ENCODE assay signal across 8 cellular contexts in genomic region chr3:42804831-42805821, GRCh38. TPM values are rescaled to one million over a fixed set of nuclear protein-coding genes. Genes with fewer than 3 reads are reported as not detected.
DNase-seq lines count a peak whose midpoint lies in the region; ATAC-seq, FAIRE-seq and TF ChIP-seq lines count a peak whose summit lies in the region.

No MANE protein-coding gene starts in this region.

- H3K4me2 ChIP-seq in KMS-11 (peak overlapping the region; percentile 53), HepG2 (ENCODE audit: low read depth, low read length) (peak overlapping the region; percentile 92)

- WGBS in HepG2 (ENCODE audit: low lambda C conversion rate) = 2% methylated on average over 23 of the region's 36 CpGs
- WGBS in suprapubic skin = 44% methylated on average over 27 of the region's 36 CpGs

- H3K9me3 Mint-ChIP-seq in activated naive CD4-positive, alpha-beta T cell treated with anti-CD3 and anti-CD28 coated beads for 36 hours = no peaks in the 10 kb centered on the region

- peaks cover 37% of the 10 kb centered on the region for H3K4me1 Mint-ChIP-seq in activated naive CD4-positive, alpha-beta T cell treated with anti-CD3 and anti-CD28 coated beads for 36 hours (ENCODE audit: low read depth)

- TF ChIP-seq CTCF in KMS-11 (conservative IDR thresholded peaks at IDR 0.05; ENCODE audit: low read depth, low read length) = no peak
- no peak for TF ChIP-seq CTCF in HepG2 (CRISPR knock-in tag; IDR thresholded peaks at IDR 0.05)
- no peak for TF ChIP-seq CTCF in suprapubic skin (IDR thresholded peaks at IDR 0.05)

- H3K27me3 ChIP-seq in KMS-11 (ENCODE audit: insufficient read depth, low read depth) = no peaks in the 10 kb centered on the region
- no peaks in the 10 kb centered on the region; a peak in 1 of 5 replicates for H3K27me3 ChIP-seq in HepG2 (ENCODE audit: control insufficient read depth in 1 of 2, insufficient read depth in 2 of 2, low read length in 2 of 2)
- H3K27me3 ChIP-seq in suprapubic skin = no peaks in the 10 kb centered on the region

- H3K36me3 ChIP-seq in KMS-11 (ENCODE audit: insufficient read depth) (no peaks in the 10 kb centered on the region; the same call in 1 of the 2 replicates), HepG2 (replicated peaks in 1 of 2; ENCODE audit: control insufficient read depth in 1 of 2, insufficient read depth in 2 of 2, low read length in 2 of 2) (peaks cover 0 to 5% of the 10 kb centered on the region in 2 experiments; a peak in 1 of 5 replicates), suprapubic skin (no peaks in the 10 kb centered on the region)

- peak overlapping the region; percentile 67; the same call in 1 of the 2 replicates for H3K9ac ChIP-seq in KMS-11
- H3K9ac ChIP-seq in HepG2 (ENCODE audit: insufficient read depth, low read depth, low read length) = peak overlapping the region; percentile 97

- in situ Hi-C loops in HepG2 (cut with HindIII; ENCODE audit: extremely low pct_ligation_motif_present, low pct_unique_long_range_greater_than_20kb) = no loop called here

- H3K4me3 ChIP-seq in KMS-11 (IDR thresholded peaks at IDR 0.05; ENCODE audit: insufficient read depth, low read depth, low read length) = no peak overlapping the region
- peak overlapping the region; percentile 87 to 98 (median 92) for H3K4me3 ChIP-seq in HepG2 (replicated peaks in 1 of 3; ENCODE audit: insufficient read depth in 1 of 3, low read depth in 2 of 3, low read length in 3 of 3)
- peak overlapping the region; percentile 86 for H3K4me3 ChIP-seq in suprapubic skin

- H4K20me1 ChIP-seq in KMS-11 (ENCODE audit: insufficient read depth) (no peaks in the 10 kb centered on the region), HepG2 (ENCODE audit: insufficient read depth, low read length) (0 out of 2 replicates have a peak, but pooled peaks cover 3% of the 10 kb centered on the region)

- peak overlapping the region; percentile 76 for H2AFZ ChIP-seq in KMS-11 (ENCODE audit: low read depth)
- no peak overlapping the region for H2AFZ ChIP-seq in HepG2 (ENCODE audit: low read length)

- TF ChIP-seq POLR2A in HepG2 (IDR thresholded peaks at IDR 0.05; ENCODE audit: insufficient read depth in 1 of 2, low read depth in 2 of 2, low read length in 2 of 2) (peak; percentile 48 to 60; a peak in 2 of 4 replicates), suprapubic skin (IDR thresholded peaks at IDR 0.05) (no peak)

- POLR2A ChIA-PET in HepG2 (lab: Yijun Ruan, JAX) = interaction anchor here (0.7 to 5.0 kb wide), 32 partner anchors 9 to 215 kb away, joined by 3 to 105 read pairs (median 8); partner anchors contain the start of genes CYP8B1 and SS18L2

- peaks cover 11% of the 10 kb centered on the region for H3K27me3 Mint-ChIP-seq in activated naive CD4-positive, alpha-beta T cell treated with anti-CD3 and anti-CD28 coated beads for 36 hours (ENCODE audit: low read depth)

- H3K27ac Mint-ChIP-seq in activated naive CD4-positive, alpha-beta T cell treated with anti-CD3 and anti-CD28 coated beads for 36 hours = no peak overlapping the region

- CTCF ChIA-PET in activated naive CD4-positive, alpha-beta T cell treated with anti-CD3 and anti-CD28 coated beads for 36 hours (lab: Charles Lee) = interaction anchor here (1.1 to 1.2 kb wide), 2 partner anchors 25 to 35 kb away, joined by 3 read pairs; no protein-coding TSS in a partner anchor
- CTCF ChIA-PET in HepG2 (lab: Yijun Ruan, JAX; ENCODE audit: low intra/inter-chr PET ratio, low total read pairs) = no interaction called here

- TF ChIP-seq EP300 in HepG2 (IDR thresholded peaks at IDR 0.05; ENCODE audit: low read depth in 2 of 2, low read length in 2 of 2) (peak in 1 of 2 experiments; percentile 85; a peak in 2 of 4 replicates), HepG2 (CRISPR knock-in tag; IDR thresholded peaks at IDR 0.05; ENCODE audit: borderline replicate concordance) (no peak), suprapubic skin (IDR thresholded peaks at IDR 0.05) (no peak)

- peaks cover 7% of the 10 kb centered on the region for H3K36me3 Mint-ChIP-seq in activated naive CD4-positive, alpha-beta T cell treated with anti-CD3 and anti-CD28 coated beads for 36 hours (ENCODE audit: low read depth)

- TSS peak; percentile 97 for BruUV-seq in HepG2 (replicated peaks; lab: Mats Ljungman, UMichigan)

- DNase-seq in activated naive CD4-positive, alpha-beta T cell treated with anti-CD3 and anti-CD28 coated beads for 36 hours = peak; percentile 8
- DNase-seq in activated naive CD4-positive, alpha-beta T cell (lab: John Stamatoyannopoulos, UW) = no peak
- DNase-seq in cerebellum (ENCODE audit: low spot score) (peak; percentile 36), HepG2 (ENCODE audit: low spot score) (peak; percentile 82), suprapubic skin (ENCODE audit: low spot score in 2 of 2) (peak in 1 of 2 donors; percentile 69), GM19238 (ENCODE audit: insufficient read length, low spot score) (no peak), NCI-H2029 (lab: John Stamatoyannopoulos, UW) (no peak)

- H3K9me3 ChIP-seq in HepG2 (ENCODE audit: low read length) (no peaks in the 10 kb centered on the region), suprapubic skin (no peaks in the 10 kb centered on the region)

- peaks cover 5% of the 10 kb centered on the region; the same call in 1 of the 2 replicates for H3K79me2 ChIP-seq in KMS-11 (ENCODE audit: insufficient read depth, low read depth)
- H3K79me2 ChIP-seq in HepG2 (ENCODE audit: insufficient read depth, low read length) = peaks cover 42% of the 10 kb centered on the region

- intact Hi-C loops in activated naive CD4-positive, alpha-beta T cell treated with anti-CD3 and anti-CD28 coated beads for 36 hours (cut with micrococcal nuclease) = loop anchor here (1.0 to 10.0 kb wide), 7 partner anchors 32 to 843 kb away; partner anchors contain the start of genes ANO10, CCDC13, POMGNT2 and SEC22C
- intact Hi-C loops in HepG2 (cut with micrococcal nuclease; ENCODE audit: unreplicated experiment) = loop anchor here (1.0 kb wide), 2 partner anchors 24 to 50 kb away; no protein-coding TSS in a partner anchor

- no peaks in the 10 kb centered on the region for H3K4me1 ChIP-seq in KMS-11 (ENCODE audit: low read depth, poor library complexity, severe bottlenecking)
- H3K4me1 ChIP-seq in HepG2 (ENCODE audit: insufficient read depth, low read length) = peaks cover 58% of the 10 kb centered on the region
- peaks cover 35% of the 10 kb centered on the region for H3K4me1 ChIP-seq in suprapubic skin

- peak; percentile 67 for FAIRE-seq in HepG2 (lab: Jason Lieb, UNC)

- ATAC-seq in HepG2 = peak; percentile 72

- TF ChIP-seq RAD21 in HepG2 (CRISPR knock-in tag; IDR thresholded peaks at IDR 0.05) = no peak

- peak overlapping the region; percentile 96 for H3K4me3 Mint-ChIP-seq in activated naive CD4-positive, alpha-beta T cell treated with anti-CD3 and anti-CD28 coated beads for 36 hours

- no peak overlapping the region for H3K27ac ChIP-seq in KMS-11
- H3K27ac ChIP-seq in HepG2 (ENCODE audit: extremely low read length, insufficient read depth, low read length) = peak overlapping the region; percentile 93
- peak overlapping the region; percentile 97 for H3K27ac ChIP-seq in suprapubic skin

RNA-seq across cellular contexts. Expression of gene HIGD1A, which starts 0.8 kb away (rescaled TPM):
- total RNA-seq in activated naive CD4-positive, alpha-beta T cell treated with anti-CD3 and anti-CD28 coated beads for 36 hours = 10 to 100 TPM; 57.1 to 66.4 TPM
- total RNA-seq in cerebellum (75.1 TPM), HepG2 (2016; rRNA removed; fragmentation: Illumina TruSeq; extraction: Trizol) (253 and 379 TPM in 2 replicates), suprapubic skin (10 to 100 TPM; 46.8 to 91.9 (median 81.4) TPM)
- 47.7 and 48.6 TPM in 2 replicates for total RNA-seq in HepG2 (2016; cell fraction: cytosol; rRNA removed; fragmentation: Illumina TruSeq; extraction: Trizol; ENCODE audit: low read depth)
- 250 and 416 TPM in 2 replicates for total RNA-seq in HepG2 (2016; cell fraction: insoluble cytoplasmic fraction; rRNA removed; fragmentation: Illumina TruSeq; extraction: Trizol)
- 136 and 157 TPM in 2 replicates for total RNA-seq in HepG2 (2016; cell fraction: membrane; rRNA removed; fragmentation: Illumina TruSeq; extraction: Trizol)
- total RNA-seq in HepG2 (2016; cell fraction: nucleus; rRNA removed; fragmentation: Illumina TruSeq; extraction: Trizol) = 98.8 and 101 TPM in 2 replicates
- 175 and 222 TPM in 2 replicates for polyA plus RNA-seq in HepG2 (2011; rRNA removed)
- polyA plus RNA-seq in HepG2 (2011; cell fraction: cytosol; rRNA removed) = 84.7 and 175 TPM in 2 replicates
- 20.5 and 47.2 TPM in 2 replicates for polyA plus RNA-seq in HepG2 (2011; cell fraction: nucleus; rRNA removed)
- 196 and 210 TPM in 2 replicates for polyA plus RNA-seq in HepG2 (2012)
- 58.2 and 60.2 TPM in 2 replicates for polyA plus RNA-seq in HepG2 (2016; cell fraction: cytosol; fragmentation: Illumina TruSeq; extraction: Trizol; ENCODE audit: low read depth)
- 380 and 413 TPM in 2 replicates for polyA plus RNA-seq in HepG2 (2016; cell fraction: insoluble cytoplasmic fraction; fragmentation: Illumina TruSeq; extraction: Trizol; ENCODE audit: low read depth)
- polyA plus RNA-seq in HepG2 (2016; cell fraction: membrane; fragmentation: Illumina TruSeq; extraction: Trizol; ENCODE audit: low read depth) = 121 and 132 TPM in 2 replicates
- polyA plus RNA-seq in HepG2 (2016; cell fraction: nucleus; fragmentation: Illumina TruSeq; extraction: Trizol; ENCODE audit: insufficient read depth, low read depth) = 141 TPM in 2 replicates
- 17.0 and 26.1 TPM in 2 replicates for polyA minus RNA-seq in HepG2 (2011; rRNA and poly(A)+ RNA removed; ENCODE audit: low replicate concordance)
- polyA minus RNA-seq in HepG2 (2011; cell fraction: cytosol; rRNA and poly(A)+ RNA removed) = 99.1 and 123 TPM in 2 replicates
- polyA minus RNA-seq in HepG2 (2011; cell fraction: nucleus; rRNA and poly(A)+ RNA removed) = 38.9 and 61.0 TPM in 2 replicates

RNA-seq across cellular contexts. Expression of gene ACKR2, which starts 4.1 kb away (rescaled TPM):
- total RNA-seq in activated naive CD4-positive, alpha-beta T cell treated with anti-CD3 and anti-CD28 coated beads for 36 hours = under 1 TPM; 0.42 to 0.76 TPM
- total RNA-seq in cerebellum (not detected), HepG2 (2016; rRNA removed; fragmentation: Illumina TruSeq; extraction: Trizol) (1.1 TPM in 2 replicates), suprapubic skin (1 to 10 TPM; 1.2 to 6.6 (median 3.4) TPM)
- 0.62 and 2.0 TPM in 2 replicates for total RNA-seq in HepG2 (2016; cell fraction: cytosol; rRNA removed; fragmentation: Illumina TruSeq; extraction: Trizol; ENCODE audit: low read depth)
- total RNA-seq in HepG2 (2016; cell fraction: insoluble cytoplasmic fraction; rRNA removed; fragmentation: Illumina TruSeq; extraction: Trizol) = 0.64 and 0.71 TPM in 2 replicates
- total RNA-seq in HepG2 (2016; cell fraction: membrane; rRNA removed; fragmentation: Illumina TruSeq; extraction: Trizol) = 1.1 and 1.2 TPM in 2 replicates
- total RNA-seq in HepG2 (2016; cell fraction: nucleus; rRNA removed; fragmentation: Illumina TruSeq; extraction: Trizol) = 1.1 and 2.7 TPM in 2 replicates
- 1.9 and 2.6 TPM in 2 replicates for polyA plus RNA-seq in HepG2 (2011; rRNA removed)
- polyA plus RNA-seq in HepG2 (2011; cell fraction: cytosol; rRNA removed) = 0.87 and 1.3 TPM in 2 replicates
- 1.9 and 2.1 TPM in 2 replicates for polyA plus RNA-seq in HepG2 (2011; cell fraction: nucleus; rRNA removed)
- polyA plus RNA-seq in HepG2 (2012) = 1.4 and 1.8 TPM in 2 replicates
- 0.19 and 0.42 TPM in 2 replicates for polyA plus RNA-seq in HepG2 (2016; cell fraction: cytosol; fragmentation: Illumina TruSeq; extraction: Trizol; ENCODE audit: low read depth)
- 0.44 and 0.74 TPM in 2 replicates for polyA plus RNA-seq in HepG2 (2016; cell fraction: insoluble cytoplasmic fraction; fragmentation: Illumina TruSeq; extraction: Trizol; ENCODE audit: low read depth)
- 0.29 and 0.34 TPM in 2 replicates for polyA plus RNA-seq in HepG2 (2016; cell fraction: membrane; fragmentation: Illumina TruSeq; extraction: Trizol; ENCODE audit: low read depth)
- 0.83 and 1.5 TPM in 2 replicates for polyA plus RNA-seq in HepG2 (2016; cell fraction: nucleus; fragmentation: Illumina TruSeq; extraction: Trizol; ENCODE audit: insufficient read depth, low read depth)
- polyA minus RNA-seq in HepG2 (2011; rRNA and poly(A)+ RNA removed; ENCODE audit: low replicate concordance) = 0.05 and 6.0 TPM in 2 replicates
- polyA minus RNA-seq in HepG2 (2011; cell fraction: cytosol; rRNA and poly(A)+ RNA removed) = 3.0 and 3.5 TPM in 2 replicates
- 3.5 and 6.0 TPM in 2 replicates for polyA minus RNA-seq in HepG2 (2011; cell fraction: nucleus; rRNA and poly(A)+ RNA removed)

RNA-seq across cellular contexts. Expression of gene CCDC13, which starts 32.1 kb away (rescaled TPM):
- total RNA-seq in activated naive CD4-positive, alpha-beta T cell treated with anti-CD3 and anti-CD28 coated beads for 36 hours = under 1 TPM in 1 of 2 experiments, not detected in 1; 0.31 TPM
- total RNA-seq in cerebellum (1.4 TPM), HepG2 (2016; rRNA removed; fragmentation: Illumina TruSeq; extraction: Trizol) (0.22 TPM in 1 of 2 replicates, not detected in the other), suprapubic skin (under 1 TPM in 1 of 4 donors, not detected in 3; 0.89 TPM)
- not detected in 2 replicates for total RNA-seq in HepG2 (2016; cell fraction: cytosol; rRNA removed; fragmentation: Illumina TruSeq; extraction: Trizol; ENCODE audit: low read depth)
- total RNA-seq in HepG2 (2016; cell fraction: insoluble cytoplasmic fraction; rRNA removed; fragmentation: Illumina TruSeq; extraction: Trizol) = 0.19 TPM in 1 of 2 replicates, not detected in the other
- total RNA-seq in HepG2 (2016; cell fraction: membrane; rRNA removed; fragmentation: Illumina TruSeq; extraction: Trizol) = 0.31 and 0.34 TPM in 2 replicates
- total RNA-seq in HepG2 (2016; cell fraction: nucleus; rRNA removed; fragmentation: Illumina TruSeq; extraction: Trizol) = not detected in 2 replicates
- 0.51 and 0.68 TPM in 2 replicates for polyA plus RNA-seq in HepG2 (2011; rRNA removed)
- polyA plus RNA-seq in HepG2 (2011; cell fraction: cytosol; rRNA removed) = 0.09 and 0.26 TPM in 2 replicates
- 1.6 and 2.5 TPM in 2 replicates for polyA plus RNA-seq in HepG2 (2011; cell fraction: nucleus; rRNA removed)
- polyA plus RNA-seq in HepG2 (2012) = 0.43 and 0.89 TPM in 2 replicates
- polyA plus RNA-seq in HepG2 (2016; cell fraction: cytosol; fragmentation: Illumina TruSeq; extraction: Trizol; ENCODE audit: low read depth) = 0.42 TPM in 1 of 2 replicates, not detected in the other
- polyA plus RNA-seq in HepG2 (2016; cell fraction: insoluble cytoplasmic fraction; fragmentation: Illumina TruSeq; extraction: Trizol; ENCODE audit: low read depth) = 0.41 TPM in 1 of 2 replicates, not detected in the other
- 0.27 and 0.39 TPM in 2 replicates for polyA plus RNA-seq in HepG2 (2016; cell fraction: membrane; fragmentation: Illumina TruSeq; extraction: Trizol; ENCODE audit: low read depth)
- polyA plus RNA-seq in HepG2 (2016; cell fraction: nucleus; fragmentation: Illumina TruSeq; extraction: Trizol; ENCODE audit: insufficient read depth, low read depth) = not detected in 2 replicates
- 0.30 TPM in 1 of 2 replicates, not detected in the other for polyA minus RNA-seq in HepG2 (2011; rRNA and poly(A)+ RNA removed; ENCODE audit: low replicate concordance)
- not detected in 2 replicates for polyA minus RNA-seq in HepG2 (2011; cell fraction: cytosol; rRNA and poly(A)+ RNA removed)
- polyA minus RNA-seq in HepG2 (2011; cell fraction: nucleus; rRNA and poly(A)+ RNA removed) = 1.4 and 2.0 TPM in 2 replicates

Comparison
In these comparisons a context has a peak if more than half of its experiments do, and no peak if none do; other contexts are left out.
1. DNase-seq: peak in activated naive CD4-positive, alpha-beta T cell treated with anti-CD3 and anti-CD28 coated beads for 36 hours (single experiment), cerebellum (single experiment) and HepG2 (single experiment); none in activated naive CD4-positive, alpha-beta T cell (0 of 4), GM19238 (single experiment) and NCI-H2029 (single experiment).
2. POLR2A ChIP-seq: peak in HepG2 (2 of 2); none in suprapubic skin (0 of 2).